Comparison of ENCODE assay signal across 8 cellular contexts in the genomic region with DNA sequence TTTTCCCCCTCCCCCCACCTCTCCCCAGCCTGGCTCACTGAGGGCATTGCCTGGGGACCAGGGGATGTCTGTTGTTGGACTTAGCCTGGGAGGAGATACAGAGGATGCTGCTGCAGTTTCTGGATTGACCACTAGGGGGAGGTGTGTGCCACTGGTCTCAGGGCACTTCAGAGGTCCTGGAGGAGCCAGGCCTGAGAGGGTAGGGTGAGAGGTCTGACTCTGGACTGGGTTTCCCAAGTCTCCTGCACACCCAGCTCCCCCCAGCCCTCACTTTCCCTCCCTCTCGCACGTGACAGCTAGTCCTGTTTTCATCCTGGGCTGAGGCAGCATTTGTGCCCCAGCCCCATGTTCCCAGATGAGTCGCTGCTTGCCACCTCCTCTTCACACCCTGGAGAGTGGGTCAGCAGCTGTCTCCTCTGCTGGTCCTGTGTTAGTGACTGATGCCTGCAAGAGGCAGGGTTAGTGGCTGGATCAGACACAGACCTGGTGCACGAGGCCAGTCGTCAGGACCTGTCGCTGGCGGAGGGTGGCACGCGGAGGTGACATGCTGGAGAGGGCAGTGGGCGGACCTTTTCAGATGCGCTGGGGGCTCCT. TPM values are rescaled to one million over a fixed set of nuclear protein-coding genes. Genes with fewer than 3 reads are reported as not detected.
DNase-seq lines count a peak whose midpoint lies in the region; ATAC-seq, FAIRE-seq and TF ChIP-seq lines count a peak whose summit lies in the region.

No MANE protein-coding gene starts in this region.

- peak in 1 of 2 donors; percentile 64 for ATAC-seq in gastrocnemius medialis

- DNase-seq in H54 (ENCODE audit: insufficient read length, low spot score) = peak; percentile 86
- DNase-seq in NAMALWA (ENCODE audit: low spot score) = peak; percentile 87
- DNase-seq in T-helper 22 cell (ENCODE audit: low read depth) = peak; percentile 41
- peak in 50 of 58 donors; percentile 4 to 78 (median 30) for DNase-seq in anterior cingulate cortex (lab: John Stamatoyannopoulos, UW)
- peak; percentile 87 for DNase-seq in hepatic stellate cell (ENCODE audit: low spot score)
- DNase-seq in gastrocnemius medialis = peak in 1 of 2 donors; percentile 36
- DNase-seq in NCI-H128 (lab: John Stamatoyannopoulos, UW; ENCODE audit: unreplicated experiment) = no peak

- H3K4me1 ChIP-seq in gastrocnemius medialis = no peaks in the 10 kb centered on the region

- TF ChIP-seq CTCF in GM12801 (IDR thresholded peaks at IDR 0.05; ENCODE audit: extremely low read depth, insufficient read length) = peak; percentile 51
- peak; percentile 47 to 90 (median 81) for TF ChIP-seq CTCF in gastrocnemius medialis (IDR thresholded peaks at IDR 0.05 in 4 of 5, conservative IDR thresholded peaks at IDR 0.05 in 1 of 5)

- H3K36me3 ChIP-seq in gastrocnemius medialis = no peaks in the 10 kb centered on the region

- no peak overlapping the region for H3K4me3 ChIP-seq in gastrocnemius medialis

- TF ChIP-seq POLR2A in H54 (IDR thresholded peaks at IDR 0.05; ENCODE audit: low read depth, low read length) (no peak), gastrocnemius medialis (IDR thresholded peaks at IDR 0.05) (no peak)

- H3K27ac ChIP-seq in gastrocnemius medialis = no peak overlapping the region

- no peaks in the 10 kb centered on the region for H3K9me3 ChIP-seq in gastrocnemius medialis

- FAIRE-seq in H54 (lab: Jason Lieb, UNC) = no peak

- intact Hi-C loops in gastrocnemius medialis (cut with DNase I; ENCODE audit: low total_unique reads) = loop anchor here (5.0 kb wide), 2 partner anchors 53 to 253 kb away; a partner anchor contains a TSS

- in situ Hi-C loops in gastrocnemius medialis (cut with MboI; ENCODE audit: low sequenced_read_pairs in 4 of 4) = loop anchor here in 1 of 4 donors (10.0 kb wide), 1 partner anchor 470 kb away; no protein-coding TSS in a partner anchor

- H3K27me3 ChIP-seq in gastrocnemius medialis = no peaks in the 10 kb centered on the region

RNA-seq across cellular contexts. Expression of a gene that starts 4.4 kb away (rescaled TPM):
- not detected for total RNA-seq in gastrocnemius medialis

RNA-seq across cellular contexts. Expression of a gene that starts 8.8 kb away (rescaled TPM):
- not detected for total RNA-seq in gastrocnemius medialis

RNA-seq across cellular contexts. Expression of a gene that starts 53.4 kb away (rescaled TPM):
- total RNA-seq in gastrocnemius medialis = under 1 TPM; 0.29 to 0.71 (median 0.36) TPM
